In genomic region chr16:84649511-84649861, GRCh38 we compare ENCODE assay signal across 10 cellular contexts. TPM values are rescaled to one million over a fixed set of nuclear protein-coding genes. Genes with fewer than 3 reads are reported as not detected.
A peak's percentile ranks its signal among the peaks of the same experiment; 100 is the strongest.
DNase-seq lines count a peak whose midpoint lies in the region; ATAC-seq and TF ChIP-seq lines count a peak whose summit lies in the region.
"Had no signal": no experiment of that assay in that cellular context is flagged by ENCODE, and none has a peak within 500 bp of the region (broad histone marks: within the 10 kb centered on the region; RNA-seq: fewer than 3 reads in every experiment).

No MANE protein-coding gene starts in this region.

- H3K27me3 ChIP-seq in H9 (ENCODE audit: insufficient read depth, low read length) (no peaks in the 10 kb centered on the region), iPS-15b (ENCODE audit: control insufficient read depth, insufficient read depth, low read length) (peaks cover 12% of the 10 kb centered on the region)
- H3K27me3 ChIP-seq: foreskin keratinocyte had no signal

- WGBS in H9 (ENCODE audit: extremely low coverage, insufficient read length, low lambda C conversion rate), result no CpG with 5 or more reads among the region's 11 CpGs

- H4K91ac ChIP-seq in H9 (ENCODE audit: insufficient read length, low read depth, low read length), result no peak overlapping the region

- H3K9ac ChIP-seq in H9 (ENCODE audit: extremely low read depth, insufficient read length, low read length), result no peak overlapping the region
- H3K9ac ChIP-seq in iPS-15b (ENCODE audit: low read depth, low read length), result no peak overlapping the region

- peaks cover 5% of the 10 kb centered on the region for H3K23me2 ChIP-seq in H9 (ENCODE audit: insufficient read length, low read depth, low read length, poor library complexity, severe bottlenecking)

- H3K79me2 ChIP-seq in H9 (ENCODE audit: insufficient read depth, low read length), result no peaks in the 10 kb centered on the region; the same call in 1 of the 2 replicates

- no peaks in the 10 kb centered on the region for H3K9me3 Mint-ChIP-seq in H9
- H3K9me3 Mint-ChIP-seq in activated T-helper 2 cell treated with anti-CD3 and anti-CD28 coated beads, Interferon-gamma antibody, Interleukin-2, Interleukin-4, amounts not matched to agents 10 μg/mL and 5 μg/mL and 100 μg/mL, durations not matched to agents 14 hours and 24 hours and 36 hours, result no peaks in the 10 kb centered on the region

- H3K9me3 ChIP-seq in H9 (ENCODE audit: control insufficient read depth, low read depth, low read length), result no peaks in the 10 kb centered on the region
- no peaks in the 10 kb centered on the region for H3K9me3 ChIP-seq in iPS-15b (ENCODE audit: control insufficient read depth, insufficient read depth, low read length)

- ATAC-seq in GM18867 (IDR thresholded peaks at IDR 0.05; ENCODE audit: unreplicated experiment) (no peak), GM18520 (IDR thresholded peaks at IDR 0.05; ENCODE audit: unreplicated experiment) (no peak), GM21576 (IDR thresholded peaks at IDR 0.05; ENCODE audit: unreplicated experiment) (no peak)

- intact Hi-C loops in activated T-helper 2 cell treated with anti-CD3 and anti-CD28 coated beads, Interferon-gamma antibody, Interleukin-2, Interleukin-4, amounts not matched to agents 10 μg/mL and 5 μg/mL and 100 μg/mL, durations not matched to agents 14 hours and 24 hours and 36 hours (cut with micrococcal nuclease), result no loop called here

- H4K8ac ChIP-seq in H9 (replicated peaks; ENCODE audit: insufficient read length, low read depth, low read length), result no peak overlapping the region

- no peak overlapping the region for H2AK5ac ChIP-seq in H9 (ENCODE audit: insufficient read length, low read length)

- no peak overlapping the region for H2BK120ac ChIP-seq in H9 (ENCODE audit: low read depth, low read length, poor library complexity, severe bottlenecking)

- peaks cover 4 to 13% of the 10 kb centered on the region in 2 experiments; a peak in 3 of 4 replicates for H3K4me1 Mint-ChIP-seq in H9
- H3K4me1 Mint-ChIP-seq in activated T-helper 2 cell treated with anti-CD3 and anti-CD28 coated beads, Interferon-gamma antibody, Interleukin-2, Interleukin-4, amounts not matched to agents 10 μg/mL and 5 μg/mL and 100 μg/mL, durations not matched to agents 14 hours and 24 hours and 36 hours (ENCODE audit: low read depth), result peaks cover 43% of the 10 kb centered on the region

- no peak for DNase-seq in H9
- DNase-seq in activated T-helper 2 cell treated with anti-CD3 and anti-CD28 coated beads, Interferon-gamma antibody, Interleukin-2, Interleukin-4, amounts not matched to agents 10 μg/mL and 5 μg/mL and 100 μg/mL, durations not matched to agents 14 hours and 24 hours and 36 hours (ENCODE audit: low spot score), result no peak
- no peak for DNase-seq in erythroblast (lab: John Stamatoyannopoulos, UW)
- DNase-seq: foreskin keratinocyte, NCI-H510A treated with DMSO at 0.1 percent for 48 hours had no signal

- no peak overlapping the region for H3K4ac ChIP-seq in H9 (ENCODE audit: low read depth, low read length)

- TF ChIP-seq POLR2A in erythroblast (IDR thresholded peaks at IDR 0.05; ENCODE audit: low read length), result no peak

- no peak overlapping the region for H2BK20ac ChIP-seq in H9 (ENCODE audit: low read depth, low read length, poor library complexity, severe bottlenecking)

- peak overlapping the region; percentile 69 to 81 for H3K4me3 Mint-ChIP-seq in H9
- peak overlapping the region; percentile 84 for H3K4me3 Mint-ChIP-seq in activated T-helper 2 cell treated with anti-CD3 and anti-CD28 coated beads, Interferon-gamma antibody, Interleukin-2, Interleukin-4, amounts not matched to agents 10 μg/mL and 5 μg/mL and 100 μg/mL, durations not matched to agents 14 hours and 24 hours and 36 hours (ENCODE audit: low read depth)

- no peak overlapping the region for H3K18ac ChIP-seq in H9 (ENCODE audit: insufficient read length, low read depth, low read length)

- H2BK12ac ChIP-seq in H9 (ENCODE audit: insufficient read length, low read depth, low read length), result no peak overlapping the region

- H3K36me3 ChIP-seq in iPS-15b (ENCODE audit: control insufficient read depth, insufficient read depth, low read length), result no peaks in the 10 kb centered on the region

- no peaks in the 10 kb centered on the region for H3K79me1 ChIP-seq in H9 (ENCODE audit: insufficient read depth, low read depth, low read length, poor library complexity, severe bottlenecking)

- no peak overlapping the region for H3K14ac ChIP-seq in H9 (ENCODE audit: insufficient read depth, low read length)

- no peak for TF ChIP-seq CTCF in H9 (conservative IDR thresholded peaks at IDR 0.05)

- H3K4me2 ChIP-seq in H9 (ENCODE audit: insufficient read depth, insufficient read length, low read length), result peak overlapping the region; percentile 61

- H2AFZ ChIP-seq in H9 (ENCODE audit: low read length), result no peak overlapping the region

- no peak overlapping the region for H3K23ac ChIP-seq in H9 (ENCODE audit: insufficient read length, low read depth, low read length)

- no peak overlapping the region for H2BK15ac ChIP-seq in H9 (ENCODE audit: low read depth, low read length)

- peaks cover 4 to 18% (median 10%) of the 10 kb centered on the region in 3 experiments; a peak in 6 of 7 replicates for H3K36me3 Mint-ChIP-seq in H9 (ENCODE audit: insufficient read depth in 1 of 3, low read depth in 3 of 3)
- H3K36me3 Mint-ChIP-seq in activated T-helper 2 cell treated with anti-CD3 and anti-CD28 coated beads, Interferon-gamma antibody, Interleukin-2, Interleukin-4, amounts not matched to agents 10 μg/mL and 5 μg/mL and 100 μg/mL, durations not matched to agents 14 hours and 24 hours and 36 hours (ENCODE audit: low read depth), result peaks cover 46% of the 10 kb centered on the region

- H3K27ac ChIP-seq in H9 (ENCODE audit: insufficient read length, low read depth, low read length), result no peak overlapping the region
- peak overlapping the region in 12 of 21 experiments; percentile 59 to 89 (median 85) for H3K27ac ChIP-seq in skin epidermis
- H3K27ac ChIP-seq: foreskin keratinocyte had no signal

- no peak overlapping the region for H3T11ph ChIP-seq in H9 (ENCODE audit: low read length)

- H3K56ac ChIP-seq in H9 (ENCODE audit: insufficient read length, low read depth, low read length), result no peak overlapping the region

- H2BK5ac ChIP-seq in H9 (ENCODE audit: insufficient read length, low read length), result no peak overlapping the region

- H3K4me1 ChIP-seq in H9 (ENCODE audit: insufficient read depth, low read length), result no peaks in the 10 kb centered on the region
- H3K4me1 ChIP-seq in iPS-15b (ENCODE audit: control insufficient read depth, insufficient read depth, low read length), result no peaks in the 10 kb centered on the region

- H3K4me3 ChIP-seq in iPS-15b (ENCODE audit: low read depth, low read length), result peak overlapping the region; percentile 75
- H3K4me3 ChIP-seq in skin epidermis, result peak overlapping the region; percentile 58 to 82 (median 71)

- H3K27ac Mint-ChIP-seq in H9, result no peak overlapping the region
- H3K27ac Mint-ChIP-seq in activated T-helper 2 cell treated with anti-CD3 and anti-CD28 coated beads, Interferon-gamma antibody, Interleukin-2, Interleukin-4, amounts not matched to agents 10 μg/mL and 5 μg/mL and 100 μg/mL, durations not matched to agents 14 hours and 24 hours and 36 hours, result no peak overlapping the region

- H4K5ac ChIP-seq in H9 (ENCODE audit: insufficient read length, low read depth, low read length), result no peak overlapping the region

- peaks cover 26% of the 10 kb centered on the region for H3K27me3 Mint-ChIP-seq in H9 (ENCODE audit: low read depth)
- H3K27me3 Mint-ChIP-seq in activated T-helper 2 cell treated with anti-CD3 and anti-CD28 coated beads, Interferon-gamma antibody, Interleukin-2, Interleukin-4, amounts not matched to agents 10 μg/mL and 5 μg/mL and 100 μg/mL, durations not matched to agents 14 hours and 24 hours and 36 hours (ENCODE audit: low read depth), result peaks cover 14% of the 10 kb centered on the region

- H4K20me1 ChIP-seq in H9 (ENCODE audit: control insufficient read depth, insufficient read depth, insufficient read length), result no peaks in the 10 kb centered on the region

RNA-seq across cellular contexts. Expression of gene KLHL36, which starts 1.2 kb away (rescaled TPM):
- total RNA-seq in H9 (2021), result 32.2 and 36.7 TPM in 2 replicates
- total RNA-seq in activated T-helper 2 cell treated with anti-CD3 and anti-CD28 coated beads, Interferon-gamma antibody, Interleukin-2, Interleukin-4, amounts not matched to agents 10 μg/mL and 5 μg/mL and 100 μg/mL, durations not matched to agents 14 hours and 24 hours and 36 hours, result 57.7 and 59.6 TPM in 2 replicates

RNA-seq across cellular contexts. Expression of gene COTL1, which starts 31.6 kb away (rescaled TPM):
- 81.4 and 88.6 TPM in 2 replicates for total RNA-seq in H9 (2021)
- 478 and 483 TPM in 2 replicates for total RNA-seq in activated T-helper 2 cell treated with anti-CD3 and anti-CD28 coated beads, Interferon-gamma antibody, Interleukin-2, Interleukin-4, amounts not matched to agents 10 μg/mL and 5 μg/mL and 100 μg/mL, durations not matched to agents 14 hours and 24 hours and 36 hours

RNA-seq across cellular contexts. Expression of gene USP10, which starts 50.3 kb away (rescaled TPM):
- total RNA-seq in H9 (2021), result 203 and 205 TPM in 2 replicates
- total RNA-seq in activated T-helper 2 cell treated with anti-CD3 and anti-CD28 coated beads, Interferon-gamma antibody, Interleukin-2, Interleukin-4, amounts not matched to agents 10 μg/mL and 5 μg/mL and 100 μg/mL, durations not matched to agents 14 hours and 24 hours and 36 hours, result 151 and 170 TPM in 2 replicates
